ENCODE assay signal across 31 cellular contexts in the genomic region with DNA sequence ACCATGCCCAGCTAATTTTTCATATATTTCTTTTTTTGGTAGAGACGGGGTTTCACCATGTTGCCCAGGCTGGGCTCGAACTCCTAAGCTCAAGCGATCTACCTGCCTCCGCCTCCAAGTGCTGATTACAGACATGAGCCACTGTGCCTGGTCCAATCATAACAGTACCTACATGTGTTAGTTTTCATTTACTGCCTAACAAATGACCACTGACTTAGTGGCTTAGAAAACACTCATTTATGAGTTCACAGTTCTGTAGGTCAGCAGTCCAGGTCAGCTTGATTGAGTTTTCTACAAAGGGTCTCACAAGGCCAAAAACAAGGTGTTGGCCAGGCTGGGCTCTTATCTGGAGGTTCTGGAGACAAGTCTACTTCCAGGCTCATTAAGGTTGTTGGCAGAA.
"Had no signal": no experiment of that assay in that cellular context is flagged by ENCODE, and none has a peak within 500 bp of the region (broad histone marks: within the 10 kb centered on the region; RNA-seq: fewer than 3 reads in every experiment).

No MANE protein-coding gene starts in this region.

- DNase-seq: activated CD4-positive, alpha-beta memory T cell treated with anti-CD3 and anti-CD28 coated beads for 36 hours; activated CD4-positive, alpha-beta T cell treated with anti-CD3 and anti-CD28 coated beads for 36 hours; activated CD4-positive, alpha-beta T cell treated with anti-CD3 and anti-CD28 coated beads, Interleukin-2, amount 10 ng/mL, durations not matched to agents 24 days and 14 days; activated CD4-positive, CD25-positive, alpha-beta regulatory T cell; activated CD4-positive, CD25-positive, alpha-beta regulatory T cell treated with anti-CD3 and anti-CD28 coated beads, Interleukin-2, amount 50 U/mL, for 72 hours; activated CD8-positive, alpha-beta memory T cell treated with anti-CD3 and anti-CD28 coated beads, Interleukin-2, amount 10 ng/mL, durations not matched to agents 7 days and 5 days; activated CD8-positive, alpha-beta memory T cell treated with anti-CD3 and anti-CD28 coated beads, Interleukin-2, amount 50 U/mL, for 4 hours; activated CD8-positive, alpha-beta T cell treated with anti-CD3 and anti-CD28 coated beads, Interleukin-2, amount 10 ng/mL, durations not matched to agents 7 days and 5 days; activated gamma-delta T cell; activated naive CD4-positive, alpha-beta T cell; activated naive CD4-positive, alpha-beta T cell treated with anti-CD3 and anti-CD28 coated beads, Interleukin-2, amount 50 U/mL, for 16 hours; activated T-cell treated with anti-CD3 and anti-CD28 coated beads, Interleukin-2, amount 50 U/mL, for 24 hours; activated T-cell treated with anti-CD3 and anti-CD28 coated beads, Interleukin-2, amount 50 U/mL, for 72 hours; amniotic stem cell; anterior cingulate cortex; brain microvascular endothelial cell; cortex of kidney; dermis blood vessel endothelial cell; effector CD4-positive, alpha-beta T cell; effector memory CD8-positive, alpha-beta T cell; esophagus squamous epithelium; foreskin melanocyte; T-helper 2 cell had no signal

- H3K9me3 Mint-ChIP-seq: activated CD4-positive, alpha-beta T cell treated with anti-CD3 and anti-CD28 coated beads, Interleukin-2, amount 10 ng/mL, durations not matched to agents 24 days and 14 days had no signal

- H3K27ac Mint-ChIP-seq: activated CD4-positive, alpha-beta memory T cell treated with anti-CD3 and anti-CD28 coated beads for 36 hours; activated CD4-positive, alpha-beta T cell treated with anti-CD3 and anti-CD28 coated beads for 36 hours; activated CD4-positive, alpha-beta T cell treated with anti-CD3 and anti-CD28 coated beads, Interleukin-2, amount 10 ng/mL, durations not matched to agents 24 days and 14 days; activated CD8-positive, alpha-beta memory T cell treated with anti-CD3 and anti-CD28 coated beads, Interleukin-2, amount 10 ng/mL, durations not matched to agents 7 days and 5 days; activated CD8-positive, alpha-beta T cell treated with anti-CD3 and anti-CD28 coated beads, Interleukin-2, amount 10 ng/mL, durations not matched to agents 7 days and 5 days; activated naive CD8-positive, alpha-beta T cell; activated T-cell treated with anti-CD3 and anti-CD28 coated beads, Interleukin-2, amount 50 U/mL, for 24 hours; activated T-cell treated with anti-CD3 and anti-CD28 coated beads, Interleukin-2, amount 50 U/mL, for 72 hours; effector memory CD8-positive, alpha-beta T cell had no signal

- H3K4me3 ChIP-seq: esophagus squamous epithelium, gastroesophageal sphincter had no signal

- H3K27me3 Mint-ChIP-seq: activated CD4-positive, alpha-beta memory T cell treated with anti-CD3 and anti-CD28 coated beads for 36 hours; activated CD4-positive, alpha-beta T cell treated with anti-CD3 and anti-CD28 coated beads for 36 hours; activated CD4-positive, alpha-beta T cell treated with anti-CD3 and anti-CD28 coated beads, Interleukin-2, amount 10 ng/mL, durations not matched to agents 24 days and 14 days; activated CD8-positive, alpha-beta memory T cell treated with anti-CD3 and anti-CD28 coated beads, Interleukin-2, amount 10 ng/mL, durations not matched to agents 7 days and 5 days; activated naive CD8-positive, alpha-beta T cell; activated T-cell treated with anti-CD3 and anti-CD28 coated beads, Interleukin-2, amount 50 U/mL, for 24 hours; effector memory CD8-positive, alpha-beta T cell had no signal

- H3K27ac ChIP-seq: brain microvascular endothelial cell, epithelial cell of prostate, esophagus squamous epithelium, gastroesophageal sphincter had no signal

- H3K36me3 ChIP-seq: brain microvascular endothelial cell, esophagus squamous epithelium, gastroesophageal sphincter had no signal

- ATAC-seq: activated CD4-positive, alpha-beta T cell treated with anti-CD3 and anti-CD28 coated beads for 36 hours; activated CD8-positive, alpha-beta memory T cell treated with anti-CD3 and anti-CD28 coated beads, Interleukin-2, amount 10 ng/mL, durations not matched to agents 7 days and 5 days; activated CD8-positive, alpha-beta T cell treated with anti-CD3 and anti-CD28 coated beads, Interleukin-2, amount 10 ng/mL, durations not matched to agents 7 days and 5 days; activated T-cell treated with anti-CD3 and anti-CD28 coated beads, Interleukin-2, amount 50 U/mL, for 72 hours; effector memory CD8-positive, alpha-beta T cell; gastroesophageal sphincter had no signal

- H3K4me1 Mint-ChIP-seq: activated CD4-positive, alpha-beta T cell treated with anti-CD3 and anti-CD28 coated beads for 36 hours; activated CD4-positive, alpha-beta T cell treated with anti-CD3 and anti-CD28 coated beads, Interleukin-2, amount 10 ng/mL, durations not matched to agents 24 days and 14 days; activated CD8-positive, alpha-beta memory T cell treated with anti-CD3 and anti-CD28 coated beads, Interleukin-2, amount 10 ng/mL, durations not matched to agents 7 days and 5 days had no signal

- H3K4me3 Mint-ChIP-seq: activated CD4-positive, alpha-beta memory T cell treated with anti-CD3 and anti-CD28 coated beads for 36 hours; activated CD4-positive, alpha-beta T cell treated with anti-CD3 and anti-CD28 coated beads for 36 hours; activated CD4-positive, alpha-beta T cell treated with anti-CD3 and anti-CD28 coated beads, Interleukin-2, amount 10 ng/mL, durations not matched to agents 24 days and 14 days; activated CD8-positive, alpha-beta memory T cell treated with anti-CD3 and anti-CD28 coated beads, Interleukin-2, amount 10 ng/mL, durations not matched to agents 7 days and 5 days; activated CD8-positive, alpha-beta T cell treated with anti-CD3 and anti-CD28 coated beads, Interleukin-2, amount 10 ng/mL, durations not matched to agents 7 days and 5 days; activated naive CD8-positive, alpha-beta T cell; activated T-cell treated with anti-CD3 and anti-CD28 coated beads, Interleukin-2, amount 50 U/mL, for 24 hours; activated T-cell treated with anti-CD3 and anti-CD28 coated beads, Interleukin-2, amount 50 U/mL, for 72 hours; effector memory CD8-positive, alpha-beta T cell had no signal

- H3K27me3 ChIP-seq: brain microvascular endothelial cell, esophagus squamous epithelium, gastroesophageal sphincter had no signal

- H3K9me3 ChIP-seq: esophagus squamous epithelium had no signal

- FAIRE-seq: astrocyte, bronchial epithelial cell, colon, endometrium, endothelial cell of umbilical vein had no signal

- H3K4me1 ChIP-seq: esophagus squamous epithelium, gastroesophageal sphincter had no signal
